In genomic region chr22:35883028-35883620, GRCh38 we compare ENCODE assay signal across 12 cellular contexts.
DNase-seq lines count a peak whose midpoint lies in the region; ATAC-seq and TF ChIP-seq lines count a peak whose summit lies in the region.
"Had no signal": no experiment of that assay in that cellular context is flagged by ENCODE, and none has a peak within 500 bp of the region (broad histone marks: within the 10 kb centered on the region; RNA-seq: fewer than 3 reads in every experiment).

No MANE protein-coding gene starts in this region.

- peak overlapping the region; percentile 17 for H3K27ac ChIP-seq in upper lobe of right lung
- H3K27ac ChIP-seq: vagina had no signal

- H3K4me3 Mint-ChIP-seq in activated naive CD4-positive, alpha-beta T cell treated with anti-CD3 and anti-CD28 coated beads for 36 hours: no peak overlapping the region
- H3K4me3 Mint-ChIP-seq: B cell had no signal

- ATAC-seq in upper lobe of right lung: peak; percentile 38

- in situ Hi-C loops in astrocyte of the spinal cord (cut with HindIII; ENCODE audit: low sequenced_read_pairs): no loop called here

- intact Hi-C loops in activated naive CD4-positive, alpha-beta T cell treated with anti-CD3 and anti-CD28 coated beads for 36 hours (cut with micrococcal nuclease): no loop called here
- intact Hi-C loops in upper lobe of right lung (cut with DNase I): no loop called here

- H3K36me3 Mint-ChIP-seq in activated naive CD4-positive, alpha-beta T cell treated with anti-CD3 and anti-CD28 coated beads for 36 hours (ENCODE audit: low read depth): no peaks in the 10 kb centered on the region

- CTCF ChIA-PET in activated naive CD4-positive, alpha-beta T cell treated with anti-CD3 and anti-CD28 coated beads for 36 hours (lab: Charles Lee): no interaction called here

- TF ChIP-seq CTCF in astrocyte of the spinal cord (IDR thresholded peaks at IDR 0.05; ENCODE audit: low read depth, low read length) (no peak), upper lobe of right lung (IDR thresholded peaks at IDR 0.05) (no peak)

- no peaks in the 10 kb centered on the region for H3K27me3 Mint-ChIP-seq in activated naive CD4-positive, alpha-beta T cell treated with anti-CD3 and anti-CD28 coated beads for 36 hours (ENCODE audit: low read depth)
- H3K27me3 Mint-ChIP-seq: B cell had no signal

- no peaks in the 10 kb centered on the region for H3K36me3 ChIP-seq in upper lobe of right lung
- H3K36me3 ChIP-seq: vagina had no signal

- peak; percentile 13 for DNase-seq in activated naive CD4-positive, alpha-beta T cell treated with anti-CD3 and anti-CD28 coated beads for 36 hours
- DNase-seq in activated naive CD4-positive, alpha-beta T cell treated with Interleukin-2 at 50 U/mL for 16 hours: no peak
- DNase-seq in astrocyte of the spinal cord (ENCODE audit: low read depth, low spot score) (peak; percentile 45), kidney tubule cell (ENCODE audit: low spot score) (peak; percentile 52), upper lobe of right lung (no peak), NCI-H345 treated with DMSO at 0.1 percent for 48 hours (lab: John Stamatoyannopoulos, UW; ENCODE audit: unreplicated experiment) (no peak)
- DNase-seq in stimulated activated CD4-positive, alpha-beta T cell treated with anti-CD3 and anti-CD28 coated beads, Interleukin-2, amount 100 ng/mL, for 24 hours: no peak
- DNase-seq in activated T-cell treated with anti-CD3 and anti-CD28 coated beads, Interleukin-2, amount 50 U/mL, for 48 hours: no peak
- DNase-seq: activated CD4-positive, alpha-beta T cell treated with anti-CD3 and anti-CD28 coated beads for 4 hours; dorsolateral prefrontal cortex had no signal

- no peak overlapping the region for H3K27ac Mint-ChIP-seq in activated naive CD4-positive, alpha-beta T cell treated with anti-CD3 and anti-CD28 coated beads for 36 hours
- H3K27ac Mint-ChIP-seq: B cell had no signal

- H3K4me1 Mint-ChIP-seq in activated naive CD4-positive, alpha-beta T cell treated with anti-CD3 and anti-CD28 coated beads for 36 hours (ENCODE audit: low read depth): peaks cover 23% of the 10 kb centered on the region

- peaks cover 17% of the 10 kb centered on the region for H3K4me1 ChIP-seq in upper lobe of right lung

- H3K27me3 ChIP-seq in upper lobe of right lung: no peaks in the 10 kb centered on the region
- H3K27me3 ChIP-seq: dorsolateral prefrontal cortex, vagina had no signal

- no peaks in the 10 kb centered on the region for H3K9me3 ChIP-seq in upper lobe of right lung
- H3K9me3 ChIP-seq: vagina had no signal

- no peak overlapping the region for H3K4me3 ChIP-seq in astrocyte of the spinal cord (ENCODE audit: low read depth, low read length)
- H3K4me3 ChIP-seq in upper lobe of right lung: no peak overlapping the region
- H3K4me3 ChIP-seq: dorsolateral prefrontal cortex, vagina had no signal

- no peaks in the 10 kb centered on the region for H3K9me3 Mint-ChIP-seq in activated naive CD4-positive, alpha-beta T cell treated with anti-CD3 and anti-CD28 coated beads for 36 hours

Comparison
In these comparisons a context has a peak if more than half of its experiments do, and no peak if none do; other contexts are left out.
1. DNase-seq: peak in activated naive CD4-positive, alpha-beta T cell treated with anti-CD3 and anti-CD28 coated beads for 36 hours (single experiment), astrocyte of the spinal cord (single experiment) and kidney tubule cell (single experiment); none in activated naive CD4-positive, alpha-beta T cell treated with Interleukin-2 at 50 U/mL for 16 hours (single experiment), upper lobe of right lung (single experiment), stimulated activated CD4-positive, alpha-beta T cell treated with anti-CD3 and anti-CD28 coated beads, Interleukin-2, amount 100 ng/mL, for 24 hours (0 of 2), activated T-cell treated with anti-CD3 and anti-CD28 coated beads, Interleukin-2, amount 50 U/mL, for 48 hours (0 of 2) and NCI-H345 treated with DMSO at 0.1 percent for 48 hours (single experiment).